ENCODE assay signal across 1 cellular context in genomic region chr20:35711588-35712209, GRCh38.
A peak's percentile ranks its signal among the peaks of the same experiment; 100 is the strongest.
TF ChIP-seq lines count a peak whose summit lies in the region.

No MANE protein-coding gene starts in this region.

TF ChIP-seq in HepG2, 621 proteins besides CTCF, POLR2A, EP300 and RAD21 (continues in another document):
- TF ChIP-seq, protein P1, sequence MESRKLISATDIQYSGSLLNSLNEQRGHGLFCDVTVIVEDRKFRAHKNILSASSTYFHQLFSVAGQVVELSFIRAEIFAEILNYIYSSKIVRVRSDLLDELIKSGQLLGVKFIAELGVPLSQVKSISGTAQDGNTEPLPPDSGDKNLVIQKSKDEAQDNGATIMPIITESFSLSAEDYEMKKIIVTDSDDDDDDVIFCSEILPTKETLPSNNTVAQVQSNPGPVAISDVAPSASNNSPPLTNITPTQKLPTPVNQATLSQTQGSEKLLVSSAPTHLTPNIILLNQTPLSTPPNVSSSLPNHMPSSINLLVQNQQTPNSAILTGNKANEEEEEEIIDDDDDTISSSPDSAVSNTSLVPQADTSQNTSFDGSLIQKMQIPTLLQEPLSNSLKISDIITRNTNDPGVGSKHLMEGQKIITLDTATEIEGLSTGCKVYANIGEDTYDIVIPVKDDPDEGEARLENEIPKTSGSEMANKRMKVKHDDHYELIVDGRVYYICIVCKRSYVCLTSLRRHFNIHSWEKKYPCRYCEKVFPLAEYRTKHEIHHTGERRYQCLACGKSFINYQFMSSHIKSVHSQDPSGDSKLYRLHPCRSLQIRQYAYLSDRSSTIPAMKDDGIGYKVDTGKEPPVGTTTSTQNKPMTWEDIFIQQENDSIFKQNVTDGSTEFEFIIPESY (CRISPR knock-in tag; IDR thresholded peaks at IDR 0.05) = no peak
- TF ChIP-seq RFX5 (IDR thresholded peaks at IDR 0.05; ENCODE audit: low read depth, low read length) (no peak), GPN1 (CRISPR knock-in tag; IDR thresholded peaks at IDR 0.05; ENCODE audit: borderline replicate concordance) (no peak), ZNF782 (CRISPR knock-in tag; IDR thresholded peaks at IDR 0.05; ENCODE audit: borderline replicate concordance) (no peak), MTF1 (CRISPR knock-in tag; IDR thresholded peaks at IDR 0.05) (no peak), ZFP62 (CRISPR knock-in tag; IDR thresholded peaks at IDR 0.05) (no peak), SIN3B (IDR thresholded peaks at IDR 0.05; ENCODE audit: low read length) (no peak), ATRX (CRISPR knock-in tag; IDR thresholded peaks at IDR 0.05; ENCODE audit: borderline replicate concordance) (no peak), THRA (CRISPR knock-in tag; IDR thresholded peaks at IDR 0.05; ENCODE audit: borderline replicate concordance) (no peak), ZNF891 (CRISPR knock-in tag; IDR thresholded peaks at IDR 0.05) (no peak), CENPX (CRISPR knock-in tag; IDR thresholded peaks at IDR 0.05) (no peak), RFXAP (CRISPR knock-in tag; IDR thresholded peaks at IDR 0.05; ENCODE audit: borderline replicate concordance) (no peak), PRMT3 (CRISPR knock-in tag; IDR thresholded peaks at IDR 0.05; ENCODE audit: borderline replicate concordance, low read depth) (no peak), GLI4 (CRISPR knock-in tag; IDR thresholded peaks at IDR 0.05; ENCODE audit: borderline replicate concordance) (no peak), POGZ (CRISPR knock-in tag; IDR thresholded peaks at IDR 0.05) (no peak), RBFOX2 (IDR thresholded peaks at IDR 0.05; ENCODE audit: low read depth, low read length) (peak; percentile 54; the same call in 1 of the 2 replicates), THAP9 (CRISPR knock-in tag; IDR thresholded peaks at IDR 0.05; ENCODE audit: borderline replicate concordance) (no peak), AGO2 (optimal IDR thresholded peaks at IDR 0.05; ENCODE audit: low read depth, low read length) (peak; percentile 26), ZNF652 (CRISPR knock-in tag; IDR thresholded peaks at IDR 0.05; ENCODE audit: borderline replicate concordance, low read depth) (no peak), GLMP (CRISPR knock-in tag; IDR thresholded peaks at IDR 0.05; ENCODE audit: borderline replicate concordance) (no peak), HNF4G (IDR thresholded peaks at IDR 0.05; ENCODE audit: borderline replicate concordance, low read depth, low read length) (no peak), HNF4G (CRISPR knock-in tag; IDR thresholded peaks at IDR 0.05; ENCODE audit: borderline replicate concordance, low read depth) (no peak), TEAD2 (CRISPR knock-in tag; IDR thresholded peaks at IDR 0.05) (no peak), TP53 (CRISPR knock-in tag; conservative IDR thresholded peaks at IDR 0.05) (no peak), ZNF432 (CRISPR knock-in tag; IDR thresholded peaks at IDR 0.05; ENCODE audit: borderline replicate concordance) (no peak), SMAD9 (CRISPR knock-in tag; IDR thresholded peaks at IDR 0.05) (no peak), ZNF350 (CRISPR knock-in tag; IDR thresholded peaks at IDR 0.05; ENCODE audit: borderline replicate concordance, low read depth) (no peak), NR2C2 (CRISPR knock-in tag; IDR thresholded peaks at IDR 0.05; ENCODE audit: borderline replicate concordance) (no peak), TBX3 (IDR thresholded peaks at IDR 0.05; ENCODE audit: borderline replicate concordance) (no peak), PAF1 (CRISPR knock-in tag; IDR thresholded peaks at IDR 0.05) (peak; percentile 42; the same call in 1 of the 2 replicates), RXRB (CRISPR knock-in tag; IDR thresholded peaks at IDR 0.05; ENCODE audit: borderline replicate concordance) (no peak), GABPA (IDR thresholded peaks at IDR 0.05; ENCODE audit: low read depth, low read length) (no peak), GABPA (CRISPR knock-in tag; IDR thresholded peaks at IDR 0.05; ENCODE audit: low read depth) (no peak), PRDM15 (CRISPR knock-in tag; IDR thresholded peaks at IDR 0.05) (no peak), ZNF343 (CRISPR knock-in tag; IDR thresholded peaks at IDR 0.05) (no peak), TGIF2 (CRISPR knock-in tag; IDR thresholded peaks at IDR 0.05) (no peak), ZNF337 (CRISPR knock-in tag; IDR thresholded peaks at IDR 0.05; ENCODE audit: borderline replicate concordance, low read depth) (no peak), SMARCE1 (IDR thresholded peaks at IDR 0.05; ENCODE audit: borderline replicate concordance) (no peak), ZNF737 (CRISPR knock-in tag; IDR thresholded peaks at IDR 0.05; ENCODE audit: borderline replicate concordance) (no peak), ZNF772 (CRISPR knock-in tag; IDR thresholded peaks at IDR 0.05) (no peak), KLF16 (CRISPR knock-in tag; IDR thresholded peaks at IDR 0.05) (0 out of 4 replicates have a peak, but pooled peaks of 1 of the 2 experiments have one; percentile 7), ZNF556 (CRISPR knock-in tag; IDR thresholded peaks at IDR 0.05; ENCODE audit: borderline replicate concordance) (no peak), MIXL1 (CRISPR knock-in tag; IDR thresholded peaks at IDR 0.05) (0 out of 2 replicates have a peak, but pooled peaks have one; percentile 17), KLF9 (CRISPR knock-in tag; IDR thresholded peaks at IDR 0.05; ENCODE audit: low read depth) (no peak), ZNF362 (CRISPR knock-in tag; IDR thresholded peaks at IDR 0.05; ENCODE audit: borderline replicate concordance) (no peak), ZNF547 (CRISPR knock-in tag; IDR thresholded peaks at IDR 0.05) (no peak)
- TF ChIP-seq, protein P2, sequence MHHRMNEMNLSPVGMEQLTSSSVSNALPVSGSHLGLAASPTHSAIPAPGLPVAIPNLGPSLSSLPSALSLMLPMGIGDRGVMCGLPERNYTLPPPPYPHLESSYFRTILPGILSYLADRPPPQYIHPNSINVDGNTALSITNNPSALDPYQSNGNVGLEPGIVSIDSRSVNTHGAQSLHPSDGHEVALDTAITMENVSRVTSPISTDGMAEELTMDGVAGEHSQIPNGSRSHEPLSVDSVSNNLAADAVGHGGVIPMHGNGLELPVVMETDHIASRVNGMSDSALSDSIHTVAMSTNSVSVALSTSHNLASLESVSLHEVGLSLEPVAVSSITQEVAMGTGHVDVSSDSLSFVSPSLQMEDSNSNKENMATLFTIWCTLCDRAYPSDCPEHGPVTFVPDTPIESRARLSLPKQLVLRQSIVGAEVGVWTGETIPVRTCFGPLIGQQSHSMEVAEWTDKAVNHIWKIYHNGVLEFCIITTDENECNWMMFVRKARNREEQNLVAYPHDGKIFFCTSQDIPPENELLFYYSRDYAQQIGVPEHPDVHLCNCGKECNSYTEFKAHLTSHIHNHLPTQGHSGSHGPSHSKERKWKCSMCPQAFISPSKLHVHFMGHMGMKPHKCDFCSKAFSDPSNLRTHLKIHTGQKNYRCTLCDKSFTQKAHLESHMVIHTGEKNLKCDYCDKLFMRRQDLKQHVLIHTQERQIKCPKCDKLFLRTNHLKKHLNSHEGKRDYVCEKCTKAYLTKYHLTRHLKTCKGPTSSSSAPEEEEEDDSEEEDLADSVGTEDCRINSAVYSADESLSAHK (CRISPR knock-in tag; IDR thresholded peaks at IDR 0.05; ENCODE audit: borderline replicate concordance) = no peak
- TF ChIP-seq, protein P3, sequence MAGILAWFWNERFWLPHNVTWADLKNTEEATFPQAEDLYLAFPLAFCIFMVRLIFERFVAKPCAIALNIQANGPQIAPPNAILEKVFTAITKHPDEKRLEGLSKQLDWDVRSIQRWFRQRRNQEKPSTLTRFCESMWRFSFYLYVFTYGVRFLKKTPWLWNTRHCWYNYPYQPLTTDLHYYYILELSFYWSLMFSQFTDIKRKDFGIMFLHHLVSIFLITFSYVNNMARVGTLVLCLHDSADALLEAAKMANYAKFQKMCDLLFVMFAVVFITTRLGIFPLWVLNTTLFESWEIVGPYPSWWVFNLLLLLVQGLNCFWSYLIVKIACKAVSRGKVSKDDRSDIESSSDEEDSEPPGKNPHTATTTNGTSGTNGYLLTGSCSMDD (CRISPR knock-in tag; IDR thresholded peaks at IDR 0.05) = no peak
- TF ChIP-seq, protein P4, sequence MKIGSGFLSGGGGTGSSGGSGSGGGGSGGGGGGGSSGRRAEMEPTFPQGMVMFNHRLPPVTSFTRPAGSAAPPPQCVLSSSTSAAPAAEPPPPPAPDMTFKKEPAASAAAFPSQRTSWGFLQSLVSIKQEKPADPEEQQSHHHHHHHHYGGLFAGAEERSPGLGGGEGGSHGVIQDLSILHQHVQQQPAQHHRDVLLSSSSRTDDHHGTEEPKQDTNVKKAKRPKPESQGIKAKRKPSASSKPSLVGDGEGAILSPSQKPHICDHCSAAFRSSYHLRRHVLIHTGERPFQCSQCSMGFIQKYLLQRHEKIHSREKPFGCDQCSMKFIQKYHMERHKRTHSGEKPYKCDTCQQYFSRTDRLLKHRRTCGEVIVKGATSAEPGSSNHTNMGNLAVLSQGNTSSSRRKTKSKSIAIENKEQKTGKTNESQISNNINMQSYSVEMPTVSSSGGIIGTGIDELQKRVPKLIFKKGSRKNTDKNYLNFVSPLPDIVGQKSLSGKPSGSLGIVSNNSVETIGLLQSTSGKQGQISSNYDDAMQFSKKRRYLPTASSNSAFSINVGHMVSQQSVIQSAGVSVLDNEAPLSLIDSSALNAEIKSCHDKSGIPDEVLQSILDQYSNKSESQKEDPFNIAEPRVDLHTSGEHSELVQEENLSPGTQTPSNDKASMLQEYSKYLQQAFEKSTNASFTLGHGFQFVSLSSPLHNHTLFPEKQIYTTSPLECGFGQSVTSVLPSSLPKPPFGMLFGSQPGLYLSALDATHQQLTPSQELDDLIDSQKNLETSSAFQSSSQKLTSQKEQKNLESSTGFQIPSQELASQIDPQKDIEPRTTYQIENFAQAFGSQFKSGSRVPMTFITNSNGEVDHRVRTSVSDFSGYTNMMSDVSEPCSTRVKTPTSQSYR (CRISPR knock-in tag; IDR thresholded peaks at IDR 0.05; ENCODE audit: borderline replicate concordance) = no peak
